Comparison of ENCODE assay signal across 24 cellular contexts in the genomic region with DNA sequence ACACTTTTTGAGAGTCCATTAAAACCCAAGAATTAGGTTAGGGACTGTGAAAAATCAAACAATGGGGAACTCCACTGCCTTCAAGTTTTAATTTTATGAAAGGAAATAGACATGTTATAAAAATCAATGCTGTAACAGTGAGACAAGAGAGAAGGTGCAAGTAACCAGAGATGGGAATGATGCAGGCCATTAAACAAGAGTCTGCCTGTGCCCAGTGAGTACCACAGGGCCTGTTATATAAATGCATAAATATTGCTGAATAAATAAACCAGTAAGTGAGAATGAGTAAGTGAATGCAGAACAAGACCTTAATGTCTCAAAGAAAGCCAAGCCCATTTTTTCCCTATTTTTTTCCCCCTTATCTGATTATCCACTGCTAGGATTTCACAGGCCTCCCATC. TPM values are rescaled to one million over a fixed set of nuclear protein-coding genes. Genes with fewer than 3 reads are reported as not detected.
DNase-seq lines count a peak whose midpoint lies in the region; ATAC-seq, FAIRE-seq and TF ChIP-seq lines count a peak whose summit lies in the region.
"Had no signal": no experiment of that assay in that cellular context is flagged by ENCODE, and none has a peak within 500 bp of the region (broad histone marks: within the 10 kb centered on the region; RNA-seq: fewer than 3 reads in every experiment).

No MANE protein-coding gene starts in this region.

- H3K27ac ChIP-seq in GM23338 (ENCODE audit: low read depth), result no peak overlapping the region
- H3K27ac ChIP-seq in K562 (ENCODE audit: extremely low read depth, low read depth, low read length), result no peak overlapping the region; the same call in 2 of the 3 replicates
- peak overlapping the region in 7 of 8 donors; percentile 55 to 75 (median 66) for H3K27ac ChIP-seq in spleen
- no peak overlapping the region for H3K27ac ChIP-seq in RWPE1
- H3K27ac ChIP-seq: C4-2B had no signal

- no peak overlapping the region for H3K4me3 Mint-ChIP-seq in GM23338

- H3K9me1 ChIP-seq in K562 (ENCODE audit: control insufficient read depth, insufficient read depth, low read length), result no peaks in the 10 kb centered on the region

- TF ChIP-seq CTCF in GM23338 (conservative IDR thresholded peaks at IDR 0.05; ENCODE audit: low read depth in 2 of 2), result no peak
- no peak for TF ChIP-seq CTCF in K562 (IDR thresholded peaks at IDR 0.05 in 2 of 3, conservative IDR thresholded peaks at IDR 0.05 in 1 of 3; ENCODE audit: insufficient read depth in 2 of 3, low read depth in 1 of 3, low read length in 3 of 3)
- TF ChIP-seq CTCF in spleen (IDR thresholded peaks at IDR 0.05 in 8 of 11, conservative IDR thresholded peaks at IDR 0.05 in 3 of 11), result no peak
- no peak for TF ChIP-seq CTCF in BE2C (IDR thresholded peaks at IDR 0.05; ENCODE audit: low read depth, low read length)
- no peak for TF ChIP-seq CTCF in RWPE1 (conservative IDR thresholded peaks at IDR 0.05; ENCODE audit: low read depth)

- H3K4me1 ChIP-seq in GM23338 (ENCODE audit: insufficient read depth), result peaks cover 36% of the 10 kb centered on the region
- H3K4me1 ChIP-seq in K562 (replicated peaks in 1 of 2; ENCODE audit: control insufficient read depth in 2 of 2, insufficient read depth in 2 of 2, low read length in 2 of 2), result peaks cover 19 to 61% of the 10 kb centered on the region in 2 experiments
- H3K4me1 ChIP-seq in spleen, result peaks cover 13 to 63% (median 38%) of the 10 kb centered on the region in 6 donors
- no peaks in the 10 kb centered on the region for H3K4me1 ChIP-seq in BE2C

- peak overlapping the region in 1 of 2 experiments; percentile 68; a peak in 1 of 4 replicates for H3K9ac ChIP-seq in K562 (ENCODE audit: insufficient read depth in 1 of 2, low read depth in 2 of 2, low read length in 2 of 2)

- H3K36me3 ChIP-seq in GM23338 (ENCODE audit: insufficient read depth) (no peaks in the 10 kb centered on the region), K562 (ENCODE audit: control insufficient read depth, insufficient read depth, low read length) (no peaks in the 10 kb centered on the region; the same call in 2 of the 3 replicates), spleen (no peaks in the 10 kb centered on the region), BE2C (no peaks in the 10 kb centered on the region)

- H3K9me2 ChIP-seq in GM23338 (ENCODE audit: insufficient read depth), result no peaks in the 10 kb centered on the region

- TF ChIP-seq POLR2A in K562 (conservative IDR thresholded peaks at IDR 0.05) (no peak), spleen (IDR thresholded peaks at IDR 0.05) (no peak)

- BruUV-seq in K562 (replicated peaks; lab: Mats Ljungman, UMichigan), result no TSS peak

- peaks cover 13% of the 10 kb centered on the region; the same call in 1 of the 2 replicates for H3K27me3 ChIP-seq in GM23338 (ENCODE audit: insufficient read depth)
- H3K27me3 ChIP-seq in K562 (ENCODE audit: control insufficient read depth in 2 of 2, insufficient read depth in 2 of 2, low read length in 2 of 2), result no peaks in the 10 kb centered on the region
- H3K27me3 ChIP-seq in spleen (replicated peaks in 1 of 7), result no peaks in the 10 kb centered on the region
- no peaks in the 10 kb centered on the region for H3K27me3 ChIP-seq in BE2C

- H3K9me3 Mint-ChIP-seq in GM23338, result peaks cover 20% of the 10 kb centered on the region
- H3K9me3 Mint-ChIP-seq: IgD-negative memory B cell had no signal

- intact Hi-C loops in K562 (cut with micrococcal nuclease), result no loop called here
- intact Hi-C loops in spleen (cut with DNase I; ENCODE audit: low total_unique reads), result no loop called here

- ATAC-seq in GM23338 (no peak), K562 (no peak)
- ATAC-seq: Panc1, SK-N-SH treated with all-trans-retinoic acid at 6 μM for 48 hours had no signal

- TF ChIP-seq EP300 in K562 (IDR thresholded peaks at IDR 0.05; ENCODE audit: low read length), result no peak

- H3F3A ChIP-seq in GM23338 (replicated peaks; ENCODE audit: low read depth), result peaks cover 7% of the 10 kb centered on the region; the same call in 1 of the 2 replicates

- no peak overlapping the region for H3K27ac Mint-ChIP-seq in GM23338
- H3K27ac Mint-ChIP-seq: IgD-negative memory B cell had no signal

- H3K4me2 ChIP-seq in GM23338, result peak overlapping the region; percentile 56
- H3K4me2 ChIP-seq in K562 (ENCODE audit: insufficient read depth, low read length), result no peak overlapping the region

- H3K27me3 Mint-ChIP-seq in GM23338 (ENCODE audit: insufficient read depth, low read depth, poor library complexity), result peaks cover 17% of the 10 kb centered on the region
- H3K27me3 Mint-ChIP-seq: IgD-negative memory B cell had no signal

- no peak for FAIRE-seq in K562 (lab: Jason Lieb, UNC)
- FAIRE-seq: GM12892, HTR-8/SVneo had no signal

- H4K20me1 ChIP-seq in GM23338 (replicated peaks; ENCODE audit: insufficient read depth) (no peaks in the 10 kb centered on the region), K562 (replicated peaks; ENCODE audit: control insufficient read depth, insufficient read depth, low read length) (no peaks in the 10 kb centered on the region)

- in situ Hi-C loops in K562 (cut with MboI), result no loop called here

- H2AFZ ChIP-seq in GM23338 (no peak overlapping the region), K562 (ENCODE audit: low read depth, low read length) (0 out of 2 replicates have a peak overlapping the region, but pooled peaks have one; percentile 58)

- TF ChIP-seq RAD21 in K562 (CRISPR knock-in tag; conservative IDR thresholded peaks at IDR 0.05 in 1 of 2, IDR thresholded peaks at IDR 0.05 in 1 of 2), result no peak

- no peaks in the 10 kb centered on the region for H3K9me3 ChIP-seq in K562 (replicated peaks; ENCODE audit: control insufficient read depth, insufficient read depth, low read depth, low read length)
- no peaks in the 10 kb centered on the region for H3K9me3 ChIP-seq in spleen
- H3K9me3 ChIP-seq in BE2C, result no peaks in the 10 kb centered on the region

- H3K36me3 Mint-ChIP-seq in GM23338 (ENCODE audit: low read depth), result peaks cover 19% of the 10 kb centered on the region
- H3K36me3 Mint-ChIP-seq: IgD-negative memory B cell had no signal

- DNase-seq in NCI-H1092 treated with DMSO at 0.1 percent for 48 hours (lab: John Stamatoyannopoulos, UW), result peak; percentile 4
- DNase-seq in NCI-H1092 (lab: John Stamatoyannopoulos, UW), result no peak
- no peak for DNase-seq in GM23338 (ENCODE audit: low spot score)
- DNase-seq in K562 (ENCODE audit: extremely low read depth in 1 of 4, low spot score in 3 of 4), result no peak
- no peak for DNase-seq in spleen
- DNase-seq in BE2C, result no peak
- DNase-seq in RWPE1 (ENCODE audit: low spot score), result no peak
- DNase-seq in T-helper 2 cell, result no peak
- DNase-seq: 8988T, DND-41, GOT3, HCEC 1CT, Karpas-422, NCI-H1436 treated with DMSO at 0.1 percent for 48 hours, NCI-H1930, NCI-H226, NCI-H510A treated with DMSO at 0.1 percent for 48 hours, NCI-H748 treated with DMSO at 0.1 percent for 48 hours had no signal

- H3K4me1 Mint-ChIP-seq in GM23338, result peaks cover 35% of the 10 kb centered on the region

- H3K4me3 ChIP-seq in GM23338 (no peak overlapping the region), K562 (no peak overlapping the region), spleen (no peak overlapping the region), BE2C (ENCODE audit: low read depth, low read length) (no peak overlapping the region)

- no peaks in the 10 kb centered on the region for H3K79me2 ChIP-seq in GM23338 (replicated peaks; ENCODE audit: insufficient read depth)
- H3K79me2 ChIP-seq in K562 (ENCODE audit: control insufficient read depth, insufficient read depth, low read length), result peaks cover 6% of the 10 kb centered on the region; the same call in 2 of the 3 replicates

- POLR2A ChIA-PET in K562 (lab: Yijun Ruan, JAX), result interaction anchor here (0.6 to 1.9 kb wide), 5 partner anchors 8 to 33 kb away, joined by 3 to 12 read pairs (median 5); no protein-coding TSS in a partner anchor
- POLR2A ChIA-PET in RWPE1 (lab: Yijun Ruan, JAX; ENCODE audit: low non-redundant PET), result no interaction called here

- CTCF ChIA-PET in K562 (lab: Yijun Ruan, JAX; ENCODE audit: low intra/inter-chr PET ratio), result no interaction called here
- CTCF ChIA-PET in RWPE1 (lab: Yijun Ruan, JAX), result interaction anchor here (0.6 kb wide), 1 partner anchor 21 kb away, joined by 6 read pairs; no protein-coding TSS in a partner anchor

TF ChIP-seq in GM23338, 12 proteins besides CTCF, POLR2A, EP300 and RAD21 (continues in another document):
- TF ChIP-seq ZNF114 (CRISPR knock-in tag; IDR thresholded peaks at IDR 0.05), result no peak

TF ChIP-seq in K562, 482 proteins besides CTCF, POLR2A, EP300 and RAD21 (continues in another document):
- TF ChIP-seq ADNP (tag; IDR thresholded peaks at IDR 0.05) (no peak), ZNF551 (CRISPR knock-in tag; IDR thresholded peaks at IDR 0.05) (no peak), TARDBP (IDR thresholded peaks at IDR 0.05) (no peak), ZNF232 (CRISPR knock-in tag; IDR thresholded peaks at IDR 0.05) (no peak), SOX6 (IDR thresholded peaks at IDR 0.05) (no peak), ZNF408 (CRISPR knock-in tag; IDR thresholded peaks at IDR 0.05; ENCODE audit: low read depth) (no peak), CBX3 (IDR thresholded peaks at IDR 0.05; ENCODE audit: borderline replicate concordance in 1 of 2, low read length in 2 of 2) (no peak)

RNA-seq across cellular contexts. Expression of a gene that starts 53.3 kb away (rescaled TPM):
- 32.5 and 36.9 TPM in 2 replicates for total RNA-seq in GM23338 (2014; rRNA removed; shearing (Covaris generic))
- 7.1 and 8.2 TPM in 2 replicates for polyA plus RNA-seq in GM23338 (2016; fragmentation: Nextera tagmentation; extraction: Ambion mirVana)
- 277 and 609 TPM in 2 replicates for total RNA-seq in K562 (2011; cell fraction: chromatin; rRNA removed; ENCODE audit: low replicate concordance)
- 85.4 and 124 TPM in 2 replicates for total RNA-seq in K562 (2011; cell fraction: nucleolus; rRNA removed)
- 181 and 239 TPM in 2 replicates for total RNA-seq in K562 (2011; cell fraction: nucleoplasm; rRNA removed)
- total RNA-seq in K562 (2014; rRNA removed), result 87.6 and 88.6 TPM in 2 replicates
- total RNA-seq in K562 (2014; rRNA removed; fragmentation: Illumina TruSeq; extraction: Trizol), result 141 and 176 TPM in 2 replicates
- 202 and 217 TPM in 2 replicates for total RNA-seq in K562 (2015; rRNA removed; fragmentation: Illumina TruSeq; extraction: Trizol)
- 104 and 120 TPM in 2 replicates for total RNA-seq in K562 (2021)
- 125 and 150 TPM in 2 replicates for polyA plus RNA-seq in K562 (2011; rRNA removed)
- polyA plus RNA-seq in K562 (2011; cell fraction: cytosol; rRNA removed), result 51.4 and 56.4 TPM in 2 replicates
- 185 and 191 TPM in 2 replicates for polyA plus RNA-seq in K562 (2011; cell fraction: nucleus; rRNA removed)
- polyA plus RNA-seq in K562 (2012), result 52.6 and 57.6 TPM in 2 replicates
- 96.8 and 104 TPM in 2 replicates for polyA plus RNA-seq in K562 (2014; fragmentation: Illumina TruSeq; extraction: Trizol)
- 10 to 100 TPM; 17.0 to 24.0 TPM for polyA plus RNA-seq in K562 (2014; fragmentation: Nextera tagmentation; extraction: Ambion mirVana)
- polyA plus RNA-seq in K562 (2014; rRNA removed), result 76.3 and 85.8 TPM in 2 replicates
- 321 and 336 TPM in 2 replicates for polyA minus RNA-seq in K562 (2011; rRNA and poly(A)+ RNA removed)
- polyA minus RNA-seq in K562 (2011; cell fraction: cytosol; rRNA and poly(A)+ RNA removed), result 69.5 and 101 TPM in 2 replicates
- 312 and 418 TPM in 2 replicates for polyA minus RNA-seq in K562 (2011; cell fraction: nucleus; rRNA and poly(A)+ RNA removed)
- total RNA-seq in spleen, result 100 to 1,000 TPM in 5 of 7 donors, 10 to 100 TPM in 2; 79.3 to 154 (median 102) TPM
- polyA plus RNA-seq in spleen, result 10 to 100 TPM; 27.4 to 40.4 (median 28.4) TPM
- polyA plus RNA-seq in BE2C (2012; ENCODE audit: insufficient read depth, insufficient read length, low read depth), result 2.8 TPM

Comparison
In these comparisons a context has a peak if more than half of its experiments do, and no peak if none do; other contexts are left out.
1. H3K27ac ChIP-seq: peak in spleen (7 of 8); none in GM23338 (single experiment), K562 (single experiment) and RWPE1 (single experiment).